Comparison of ENCODE assay signal across 1 cellular context in the genomic region with DNA sequence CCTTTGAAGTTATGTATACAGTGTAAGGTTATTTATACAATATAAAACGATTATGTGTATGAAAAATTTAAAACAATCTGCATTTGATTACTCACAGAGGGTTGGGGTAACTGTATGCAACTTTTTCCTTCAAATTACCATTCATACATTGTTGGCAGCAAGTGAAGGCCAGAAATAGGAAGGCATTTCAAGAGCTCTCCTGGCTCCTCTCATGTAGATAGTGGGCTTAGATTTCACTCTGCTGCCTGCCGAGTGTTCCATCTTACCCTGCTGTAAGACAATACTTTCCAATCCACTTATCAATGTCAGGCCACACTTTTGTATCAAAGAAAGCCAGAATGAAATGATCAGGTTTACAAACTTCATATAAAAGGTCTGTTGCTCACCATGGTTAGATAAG.
TF ChIP-seq lines count a peak whose summit lies in the region.

No MANE protein-coding gene starts in this region.

TF ChIP-seq in GM23338, 12 proteins besides CTCF, POLR2A, EP300 and RAD21 (continued from another document):
- TF ChIP-seq ZNF462 (CRISPR knock-in tag; IDR thresholded peaks at IDR 0.05) (no peak), STAT1 (IDR thresholded peaks at IDR 0.05; ENCODE audit: unreplicated experiment) (no peak), ZNF331 (CRISPR knock-in tag; IDR thresholded peaks at IDR 0.05; ENCODE audit: low read depth) (no peak)
TF ChIP-seq in GM23338: peak in this region for 0.
